8 cellular contexts compared by ENCODE assay signal in the genomic region with DNA sequence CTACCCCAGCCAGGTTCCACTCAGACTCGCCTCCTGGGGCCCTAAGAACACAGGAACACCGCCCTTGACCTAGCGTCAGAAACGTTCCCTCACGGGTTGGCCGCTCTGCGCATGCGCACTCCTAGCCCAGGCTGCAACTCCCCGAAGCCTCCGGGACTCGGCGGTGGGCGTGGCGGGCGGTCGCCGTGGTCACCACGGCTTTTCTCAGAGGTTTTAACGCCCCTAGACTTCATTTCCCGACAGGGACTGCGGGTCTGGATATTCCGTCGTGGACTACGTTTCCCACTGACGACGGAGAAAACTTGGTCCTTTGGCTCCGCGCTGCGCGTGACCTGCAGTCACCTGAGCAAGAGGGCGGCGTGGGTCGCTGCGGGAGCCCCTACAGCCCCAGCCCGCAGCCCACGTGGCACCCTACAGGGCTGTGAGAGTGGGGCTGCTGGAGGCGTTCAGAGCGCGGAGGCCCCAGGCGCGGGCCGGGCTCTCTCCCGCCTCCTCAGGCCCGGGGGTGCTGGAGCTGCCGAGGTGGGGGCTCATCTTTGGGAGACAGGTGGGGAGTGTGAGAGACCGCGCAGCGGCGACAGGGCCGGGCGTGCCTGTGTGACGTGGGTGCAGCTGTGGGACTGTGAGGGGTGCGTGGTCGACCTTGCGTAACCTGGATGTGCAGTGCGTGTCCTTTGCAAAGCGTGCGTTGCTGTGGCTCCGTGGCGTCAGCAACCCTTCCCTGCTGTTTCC. TPM values are rescaled to one million over a fixed set of nuclear protein-coding genes. Genes with fewer than 3 reads are reported as not detected.
DNase-seq lines count a peak whose midpoint lies in the region; ATAC-seq and TF ChIP-seq lines count a peak whose summit lies in the region.

No MANE protein-coding gene starts in this region.

- peak; percentile 69 for DNase-seq in Ammon's horn (ENCODE audit: low spot score)
- peak; percentile 65 to 82 for DNase-seq in NCI-H187 (lab: John Stamatoyannopoulos, UW)
- DNase-seq in activated naive CD8-positive, alpha-beta T cell treated with anti-CD3 and anti-CD28 coated beads for 36 hours, result peak; percentile 72
- peak; percentile 89 for DNase-seq in heart right ventricle
- DNase-seq in ovary, result peak; percentile 82 to 92 (median 86)
- DNase-seq in uterus, result peak; percentile 74 to 77
- DNase-seq in erythroblast (lab: John Stamatoyannopoulos, UW), result no peak
- DNase-seq in GM19240 (ENCODE audit: insufficient read length, low spot score), result no peak

- ATAC-seq in heart right ventricle, result peak; percentile 91 to 98 (median 96)

- H3K4me1 Mint-ChIP-seq in activated naive CD8-positive, alpha-beta T cell treated with anti-CD3 and anti-CD28 coated beads for 36 hours, result no peaks in the 10 kb centered on the region

- H3K9me3 ChIP-seq in heart right ventricle (peaks cover 0 to 75% (median 13%) of the 10 kb centered on the region in 11 donors), ovary (peaks cover 0 to under 1% of the 10 kb centered on the region in 2 donors), uterus (no peaks in the 10 kb centered on the region)

- TF ChIP-seq POLR2A in ovary (IDR thresholded peaks at IDR 0.05) (no peak), uterus (IDR thresholded peaks at IDR 0.05) (no peak), erythroblast (IDR thresholded peaks at IDR 0.05; ENCODE audit: low read length) (no peak)

- TF ChIP-seq EP300 in ovary (IDR thresholded peaks at IDR 0.05), result no peak

- TF ChIP-seq CTCF in heart right ventricle (IDR thresholded peaks at IDR 0.05), result no peak
- TF ChIP-seq CTCF in ovary (IDR thresholded peaks at IDR 0.05), result no peak
- no peak for TF ChIP-seq CTCF in uterus (IDR thresholded peaks at IDR 0.05)

- H3K27me3 ChIP-seq in heart right ventricle (no peaks in the 10 kb centered on the region), ovary (no peaks in the 10 kb centered on the region), uterus (no peaks in the 10 kb centered on the region)

- H3K27ac Mint-ChIP-seq in activated naive CD8-positive, alpha-beta T cell treated with anti-CD3 and anti-CD28 coated beads for 36 hours, result no peak overlapping the region

- WGBS in heart right ventricle, 2 donors, result 1% methylated on average over 60 of the region's 60 CpGs
- 0 to 1% (median 1%) methylated on average over 32 to 60 of the region's 60 CpGs for WGBS in ovary, 3 donors

- peaks cover 0 to 48% (median 14%) of the 10 kb centered on the region in 9 donors for H3K36me3 ChIP-seq in heart right ventricle
- H3K36me3 ChIP-seq in ovary, result no peaks in the 10 kb centered on the region
- no peaks in the 10 kb centered on the region for H3K36me3 ChIP-seq in uterus

- peaks cover 0 to 14% (median 6%) of the 10 kb centered on the region in 9 donors for H3K4me1 ChIP-seq in heart right ventricle
- peaks cover 5% of the 10 kb centered on the region for H3K4me1 ChIP-seq in ovary (ENCODE audit: insufficient read depth)
- no peaks in the 10 kb centered on the region for H3K4me1 ChIP-seq in uterus

- H3K27me3 Mint-ChIP-seq in activated naive CD8-positive, alpha-beta T cell treated with anti-CD3 and anti-CD28 coated beads for 36 hours, result peaks cover 21% of the 10 kb centered on the region

- H3K4me3 Mint-ChIP-seq in activated naive CD8-positive, alpha-beta T cell treated with anti-CD3 and anti-CD28 coated beads for 36 hours, result peak overlapping the region; percentile 62

- intact Hi-C loops in heart right ventricle (cut with DNase I), result loop anchor here in 1 of 10 donors (5.0 kb wide), 2 partner anchors 35 to 740 kb away; partner anchors contain the start of gene ZNF420
- intact Hi-C loops in ovary (cut with DNase I), result no loop called here
- intact Hi-C loops in uterus (cut with DNase I; ENCODE audit: low total_unique reads), result no loop called here

- H3K36me3 Mint-ChIP-seq in activated naive CD8-positive, alpha-beta T cell treated with anti-CD3 and anti-CD28 coated beads for 36 hours, result peaks cover 34% of the 10 kb centered on the region

- H3K27ac ChIP-seq in heart right ventricle, result peak overlapping the region in 9 of 10 donors; percentile 17 to 68 (median 60)
- H3K27ac ChIP-seq in ovary, result peak overlapping the region in 1 of 2 donors; percentile 44
- H3K27ac ChIP-seq in uterus, result peak overlapping the region; percentile 43 to 46

- H3K9me3 Mint-ChIP-seq in activated naive CD8-positive, alpha-beta T cell treated with anti-CD3 and anti-CD28 coated beads for 36 hours, result peaks cover 36% of the 10 kb centered on the region

- H3K4me3 ChIP-seq in heart right ventricle, result peak overlapping the region; percentile 51 to 93 (median 80)
- H3K4me3 ChIP-seq in ovary, result peak overlapping the region; percentile 57
- peak overlapping the region; percentile 63 to 76 for H3K4me3 ChIP-seq in uterus

RNA-seq across cellular contexts. Expression of gene ZNF573, which starts 38.0 kb away (rescaled TPM):
- total RNA-seq in activated naive CD8-positive, alpha-beta T cell treated with anti-CD3 and anti-CD28 coated beads for 36 hours, result 1 to 10 TPM; 7.3 to 7.8 TPM
- total RNA-seq in heart right ventricle, result 10 to 100 TPM in 6 of 10 donors, 1 to 10 TPM in 4; 6.9 to 14.1 (median 10.4) TPM
- polyA plus RNA-seq in heart right ventricle, result 1 to 10 TPM in 1 of 2 donors, under 1 TPM in 1; 0.99 to 1.3 TPM
- total RNA-seq in ovary, result 10 to 100 TPM in 5 of 7 donors, 1 to 10 TPM in 2; 6.4 to 19.3 (median 17.3) TPM
- polyA plus RNA-seq in ovary, result 1 to 10 TPM; 2.7 to 6.9 TPM
- total RNA-seq in uterus, result 10 to 100 TPM in 2 of 4 donors, 1 to 10 TPM in 2; 1.2 to 35.1 (median 7.9) TPM

Comparison
In these comparisons a context has a peak if more than half of its experiments do, and no peak if none do; other contexts are left out.
1. DNase-seq: peak in Ammon's horn (single experiment), NCI-H187 (2 of 2), activated naive CD8-positive, alpha-beta T cell treated with anti-CD3 and anti-CD28 coated beads for 36 hours (single experiment), heart right ventricle (2 of 2), ovary (5 of 5) and uterus (2 of 2); none in erythroblast (0 of 2) and GM19240 (single experiment).
2. Peak in every context shown above with its lines, with median percentiles within 50 percentile points of each other: H3K4me3 ChIP-seq.